Comparison of ENCODE assay signal across 1 cellular context in genomic region chr6:138487122-138487604, GRCh38.
TF ChIP-seq lines count a peak whose summit lies in the region.

No MANE protein-coding gene starts in this region.

TF ChIP-seq in GM23338, 12 proteins besides CTCF, POLR2A, EP300 and RAD21 (continued from another document):
- TF ChIP-seq ZNF462 (CRISPR knock-in tag; IDR thresholded peaks at IDR 0.05) = no peak
- TF ChIP-seq REST (IDR thresholded peaks at IDR 0.05; ENCODE audit: unreplicated experiment) = no peak
- TF ChIP-seq ETS1 (IDR thresholded peaks at IDR 0.05) = no peak
- TF ChIP-seq EZH2 (IDR thresholded peaks at IDR 0.05; ENCODE audit: low read depth, unreplicated experiment) = no peak
- TF ChIP-seq ZNF114 (CRISPR knock-in tag; IDR thresholded peaks at IDR 0.05) = no peak
- TF ChIP-seq JUNB (IDR thresholded peaks at IDR 0.05; ENCODE audit: unreplicated experiment) = no peak
- TF ChIP-seq ZNF331 (CRISPR knock-in tag; IDR thresholded peaks at IDR 0.05; ENCODE audit: low read depth) = no peak
- no peak for TF ChIP-seq NANOG (IDR thresholded peaks at IDR 0.05; ENCODE audit: borderline replicate concordance)
- TF ChIP-seq POLR2AphosphoS5 (IDR thresholded peaks at IDR 0.05; ENCODE audit: low read depth) = no peak
- no peak for TF ChIP-seq EZH2phosphoT487 (IDR thresholded peaks at IDR 0.05; ENCODE audit: unreplicated experiment)
- TF ChIP-seq CREB1 (CRISPR knock-in tag; IDR thresholded peaks at IDR 0.05; ENCODE audit: low read depth) = no peak
